Comparison of ENCODE assay signal across 8 cellular contexts in genomic region chr16:29975811-29976511, GRCh38. TPM values are rescaled to one million over a fixed set of nuclear protein-coding genes. Genes with fewer than 3 reads are reported as not detected.
DNase-seq lines count a peak whose midpoint lies in the region; ATAC-seq and TF ChIP-seq lines count a peak whose summit lies in the region.

No MANE protein-coding gene starts in this region.

- H3K9ac ChIP-seq in DND-41 (ENCODE audit: low read depth, low read length) (peak overlapping the region; percentile 90), PC-3 (ENCODE audit: low read length) (peak overlapping the region; percentile 93; the same call in 1 of the 2 replicates)

- H3K4me3 Mint-ChIP-seq in endothelial cell (ENCODE audit: unreplicated experiment), result peak overlapping the region; percentile 96

- no peak overlapping the region for H2AFZ ChIP-seq in DND-41 (ENCODE audit: low read depth, low read length)
- no peak overlapping the region for H2AFZ ChIP-seq in PC-3 (ENCODE audit: low read length)

- no peak for TF ChIP-seq EP300 in ovary (IDR thresholded peaks at IDR 0.05)

- POLR2A ChIA-PET in PC-3 (lab: Charles Lee; ENCODE audit: unreplicated experiment), result interaction anchor here (1.1 kb wide), 1 partner anchor 50 kb away, joined by 3 read pairs; the partner anchor contains the start of gene KCTD13

- no peak for TF ChIP-seq CTCF in DND-41 (IDR thresholded peaks at IDR 0.05; ENCODE audit: borderline replicate concordance, extremely low read depth, low read length, poor library complexity, severe bottlenecking)
- TF ChIP-seq CTCF in PC-3 (conservative IDR thresholded peaks at IDR 0.05; ENCODE audit: low read depth, low read length), result no peak
- TF ChIP-seq CTCF in endothelial cell (IDR thresholded peaks at IDR 0.05; ENCODE audit: unreplicated experiment), result no peak
- no peak for TF ChIP-seq CTCF in ovary (IDR thresholded peaks at IDR 0.05)

- H3K27ac Mint-ChIP-seq in endothelial cell (ENCODE audit: unreplicated experiment), result peak overlapping the region; percentile 99

- H3K9me3 ChIP-seq in DND-41 (ENCODE audit: insufficient read depth, low read length, severe bottlenecking) (no peaks in the 10 kb centered on the region), PC-3 (ENCODE audit: low read length) (no peaks in the 10 kb centered on the region), ovary (no peaks in the 10 kb centered on the region)

- no peaks in the 10 kb centered on the region for H3F3A ChIP-seq in PC-3 (ENCODE audit: low read length, unreplicated experiment)

- CTCF ChIA-PET in PC-3 (lab: Charles Lee), result interaction anchor here (0.6 kb wide), 1 partner anchor 29 kb away, joined by 3 read pairs; no protein-coding TSS in a partner anchor

- no peaks in the 10 kb centered on the region for H3K9me2 ChIP-seq in PC-3 (replicated peaks; ENCODE audit: low read length)

- H3K79me2 ChIP-seq in DND-41 (ENCODE audit: insufficient read depth, low read length) (peaks cover 49% of the 10 kb centered on the region), PC-3 (ENCODE audit: low read length) (peaks cover 47% of the 10 kb centered on the region)

- no peaks in the 10 kb centered on the region for H3K9me3 Mint-ChIP-seq in endothelial cell (ENCODE audit: unreplicated experiment)

- H3K4me1 ChIP-seq in DND-41 (ENCODE audit: insufficient read depth, low read length), result peaks cover 45% of the 10 kb centered on the region
- peaks cover 22% of the 10 kb centered on the region for H3K4me1 ChIP-seq in PC-3 (ENCODE audit: insufficient read depth, low read length)
- peaks cover 13% of the 10 kb centered on the region for H3K4me1 ChIP-seq in ovary (ENCODE audit: insufficient read depth)

- H4K20me1 ChIP-seq in DND-41 (ENCODE audit: insufficient read depth, low read length), result peaks cover 48% of the 10 kb centered on the region
- peaks cover 26% of the 10 kb centered on the region for H4K20me1 ChIP-seq in PC-3 (ENCODE audit: low read length)

- H3K4me1 Mint-ChIP-seq in endothelial cell (ENCODE audit: unreplicated experiment), result peaks cover 69% of the 10 kb centered on the region

- H3K27ac ChIP-seq in DND-41 (ENCODE audit: low read length) (peak overlapping the region; percentile 88), PC-3 (ENCODE audit: low read length) (no peak overlapping the region), ovary (no peak overlapping the region)

- H3K4me2 ChIP-seq in DND-41 (ENCODE audit: insufficient read depth, low read length) (peak overlapping the region; percentile 79), PC-3 (ENCODE audit: low read length) (peak overlapping the region; percentile 98)

- peaks cover 27% of the 10 kb centered on the region for H3K27me3 Mint-ChIP-seq in endothelial cell (ENCODE audit: unreplicated experiment)

- H3K36me3 Mint-ChIP-seq in endothelial cell (ENCODE audit: low read depth, unreplicated experiment), result peaks cover 59% of the 10 kb centered on the region

- intact Hi-C loops in PC-3 (cut with micrococcal nuclease) (no loop called here), ovary (cut with DNase I) (no loop called here)

- H3K27me3 ChIP-seq in DND-41 (ENCODE audit: insufficient read depth, low read length, poor library complexity) (no peaks in the 10 kb centered on the region), PC-3 (ENCODE audit: low read length) (no peaks in the 10 kb centered on the region), ovary (no peaks in the 10 kb centered on the region)

- WGBS in ovary, 3 donors, result 9 to 14% (median 10%) methylated on average over 6 of the region's 6 CpGs

- H3K36me3 ChIP-seq in DND-41 (ENCODE audit: insufficient read depth, low read length), result peaks cover 54% of the 10 kb centered on the region
- H3K36me3 ChIP-seq in PC-3 (ENCODE audit: low read depth, low read length), result peaks cover 30% of the 10 kb centered on the region
- no peaks in the 10 kb centered on the region for H3K36me3 ChIP-seq in ovary

- no peak for TF ChIP-seq POLR2A in ovary (IDR thresholded peaks at IDR 0.05)

- no peak for DNase-seq in DND-41
- peak; percentile 1 for DNase-seq in PC-3
- no peak for DNase-seq in endothelial cell (ENCODE audit: low spot score)
- peak in 2 of 5 donors; percentile 12 to 23 for DNase-seq in ovary
- DNase-seq in occipital lobe (lab: John Stamatoyannopoulos, UW), result no peak
- no peak for DNase-seq in activated CD8-positive, alpha-beta memory T cell treated with anti-CD3 and anti-CD28 coated beads, Interleukin-2, amount 50 U/mL, for 4 hours

- peak overlapping the region in 1 of 2 experiments; percentile 92; a peak in 3 of 4 replicates for H3K4me3 ChIP-seq in DND-41 (ENCODE audit: low read depth in 1 of 2, low read length in 2 of 2)
- H3K4me3 ChIP-seq in PC-3 (ENCODE audit: low read length), result peak overlapping the region; percentile 98
- H3K4me3 ChIP-seq in ovary, result peak overlapping the region; percentile 4

- BruUV-seq in PC-3 (replicated peaks; lab: Mats Ljungman, UMichigan), result no TSS peak

- ATAC-seq in DND-41 (ENCODE audit: insufficient read depth, low read depth) (no peak), PC-3 (no peak), HG02840 (IDR thresholded peaks at IDR 0.05; ENCODE audit: low FRiP score, unreplicated experiment) (no peak), HG02623 (IDR thresholded peaks at IDR 0.05; ENCODE audit: unreplicated experiment) (no peak)

RNA-seq across cellular contexts. Expression of gene TAOK2, which starts 2.3 kb away (rescaled TPM):
- total RNA-seq in PC-3 (2014; rRNA removed) (34.1 and 47.4 TPM in 2 replicates), endothelial cell (ENCODE audit: unreplicated experiment) (178 TPM), ovary (10 to 100 TPM; 24.8 to 54.0 (median 43.9) TPM), occipital lobe (49.8 TPM)
- 10 to 100 TPM; 19.4 to 33.2 TPM for polyA plus RNA-seq in ovary

RNA-seq across cellular contexts. Expression of gene TMEM219, which starts 14.1 kb away (rescaled TPM):
- total RNA-seq in PC-3 (2014; rRNA removed) (53.0 and 60.9 TPM in 2 replicates), endothelial cell (ENCODE audit: unreplicated experiment) (217 TPM), ovary (100 to 1,000 TPM in 3 of 7 donors, 10 to 100 TPM in 4; 81.3 to 143 (median 87.4) TPM), occipital lobe (22.5 TPM)
- 100 to 1,000 TPM in 1 of 2 donors, 10 to 100 TPM in 1; 84.1 to 124 TPM for polyA plus RNA-seq in ovary

RNA-seq across cellular contexts. Expression of gene HIRIP3, which starts 19.5 kb away (rescaled TPM):
- total RNA-seq in PC-3 (2014; rRNA removed) (18.4 and 26.8 TPM in 2 replicates), endothelial cell (ENCODE audit: unreplicated experiment) (5.2 TPM), ovary (10 to 100 TPM; 11.8 to 22.7 (median 17.1) TPM), occipital lobe (13.1 TPM)
- 10 to 100 TPM; 15.8 to 19.0 TPM for polyA plus RNA-seq in ovary

RNA-seq across cellular contexts. Expression of gene INO80E, which starts 20.1 kb away (rescaled TPM):
- total RNA-seq in PC-3 (2014; rRNA removed) (60.6 and 70.3 TPM in 2 replicates), endothelial cell (ENCODE audit: unreplicated experiment) (94.4 TPM), ovary (10 to 100 TPM; 23.8 to 71.1 (median 55.5) TPM), occipital lobe (27.8 TPM)
- polyA plus RNA-seq in ovary, result 10 to 100 TPM; 38.8 to 81.6 TPM

RNA-seq across cellular contexts. Expression of gene DOC2A, which starts 34.9 kb away (rescaled TPM):
- 4.6 and 5.2 TPM in 2 replicates for total RNA-seq in PC-3 (2014; rRNA removed)
- 7.4 TPM for total RNA-seq in endothelial cell (ENCODE audit: unreplicated experiment)
- total RNA-seq in ovary, result 1 to 10 TPM; 1.4 to 7.2 (median 4.7) TPM
- polyA plus RNA-seq in ovary, result 1 to 10 TPM; 1.5 to 3.2 TPM
- 10.5 TPM for total RNA-seq in occipital lobe
